Comparison of ENCODE assay signal across 3 cellular contexts in the genomic region with DNA sequence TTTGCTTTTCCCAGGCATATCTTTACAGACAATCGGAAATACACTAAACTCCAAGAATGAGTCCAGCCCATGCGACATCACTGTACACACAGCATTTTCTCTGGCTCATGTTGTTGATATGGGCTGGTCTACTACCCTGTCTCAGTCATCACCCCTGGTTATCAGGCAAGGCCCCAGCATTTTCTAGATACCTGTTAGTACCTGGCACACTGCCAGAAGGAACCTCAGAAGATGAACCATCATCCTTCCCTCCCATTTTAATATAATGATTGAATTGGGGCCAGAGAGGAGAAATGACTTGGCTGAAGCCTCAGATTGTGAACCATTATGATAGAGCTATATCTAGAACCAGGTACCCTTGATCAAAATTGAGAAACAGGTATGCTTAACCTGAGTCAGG.
TF ChIP-seq lines count a peak whose summit lies in the region.

No MANE protein-coding gene starts in this region.

TF ChIP-seq in SK-N-SH, 30 proteins besides CTCF, POLR2A, EP300 and RAD21:
- TF ChIP-seq NFIC (IDR thresholded peaks at IDR 0.05; ENCODE audit: borderline replicate concordance) (0 out of 2 replicates have a peak, but pooled peaks have one; percentile 11), YY1 (IDR thresholded peaks at IDR 0.05; ENCODE audit: low read depth) (no peak)

TF ChIP-seq in SK-N-SH treated with all-trans-retinoic acid at 6 μM for 48 hours, 23 proteins besides CTCF, POLR2A, EP300 and RAD21 (continued from another document):
- TF ChIP-seq ZC3H10 (CRISPR knock-in tag; IDR thresholded peaks at IDR 0.05) = no peak
- no peak for TF ChIP-seq GLIS3 (CRISPR knock-in tag; IDR thresholded peaks at IDR 0.05)
- no peak for TF ChIP-seq CREB5 (CRISPR knock-in tag; IDR thresholded peaks at IDR 0.05; ENCODE audit: low read depth)
- TF ChIP-seq ZNF70 (CRISPR knock-in tag; IDR thresholded peaks at IDR 0.05) = no peak
- TF ChIP-seq SNAI2 (CRISPR knock-in tag; IDR thresholded peaks at IDR 0.05) = no peak
- no peak for TF ChIP-seq PPARA (CRISPR knock-in tag; IDR thresholded peaks at IDR 0.05; ENCODE audit: borderline replicate concordance)
- no peak for TF ChIP-seq CSDC2 (CRISPR knock-in tag; IDR thresholded peaks at IDR 0.05)
- TF ChIP-seq, protein P1, sequence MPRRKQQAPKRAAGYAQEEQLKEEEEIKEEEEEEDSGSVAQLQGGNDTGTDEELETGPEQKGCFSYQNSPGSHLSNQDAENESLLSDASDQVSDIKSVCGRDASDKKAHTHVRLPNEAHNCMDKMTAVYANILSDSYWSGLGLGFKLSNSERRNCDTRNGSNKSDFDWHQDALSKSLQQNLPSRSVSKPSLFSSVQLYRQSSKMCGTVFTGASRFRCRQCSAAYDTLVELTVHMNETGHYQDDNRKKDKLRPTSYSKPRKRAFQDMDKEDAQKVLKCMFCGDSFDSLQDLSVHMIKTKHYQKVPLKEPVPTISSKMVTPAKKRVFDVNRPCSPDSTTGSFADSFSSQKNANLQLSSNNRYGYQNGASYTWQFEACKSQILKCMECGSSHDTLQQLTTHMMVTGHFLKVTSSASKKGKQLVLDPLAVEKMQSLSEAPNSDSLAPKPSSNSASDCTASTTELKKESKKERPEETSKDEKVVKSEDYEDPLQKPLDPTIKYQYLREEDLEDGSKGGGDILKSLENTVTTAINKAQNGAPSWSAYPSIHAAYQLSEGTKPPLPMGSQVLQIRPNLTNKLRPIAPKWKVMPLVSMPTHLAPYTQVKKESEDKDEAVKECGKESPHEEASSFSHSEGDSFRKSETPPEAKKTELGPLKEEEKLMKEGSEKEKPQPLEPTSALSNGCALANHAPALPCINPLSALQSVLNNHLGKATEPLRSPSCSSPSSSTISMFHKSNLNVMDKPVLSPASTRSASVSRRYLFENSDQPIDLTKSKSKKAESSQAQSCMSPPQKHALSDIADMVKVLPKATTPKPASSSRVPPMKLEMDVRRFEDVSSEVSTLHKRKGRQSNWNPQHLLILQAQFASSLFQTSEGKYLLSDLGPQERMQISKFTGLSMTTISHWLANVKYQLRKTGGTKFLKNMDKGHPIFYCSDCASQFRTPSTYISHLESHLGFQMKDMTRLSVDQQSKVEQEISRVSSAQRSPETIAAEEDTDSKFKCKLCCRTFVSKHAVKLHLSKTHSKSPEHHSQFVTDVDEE (CRISPR knock-in tag; IDR thresholded peaks at IDR 0.05) = no peak
- TF ChIP-seq POU6F1 (CRISPR knock-in tag; IDR thresholded peaks at IDR 0.05; ENCODE audit: borderline replicate concordance, low read depth) = no peak

TF ChIP-seq in K562, 482 proteins besides CTCF, POLR2A, EP300 and RAD21:
- TF ChIP-seq NFIX (CRISPR knock-in tag; IDR thresholded peaks at IDR 0.05; ENCODE audit: low read depth) (peak; percentile 37; the same call in 1 of the 2 replicates), HMG20B (CRISPR knock-in tag; IDR thresholded peaks at IDR 0.05) (no peak), NFIC (IDR thresholded peaks at IDR 0.05) (peak; percentile 55)
